In genomic region chr10:99681553-99681952, GRCh38 we compare ENCODE assay signal across 14 cellular contexts. TPM values are rescaled to one million over a fixed set of nuclear protein-coding genes. Genes with fewer than 3 reads are reported as not detected.
DNase-seq lines count a peak whose midpoint lies in the region; ATAC-seq and TF ChIP-seq lines count a peak whose summit lies in the region.
"Had no signal": no experiment of that assay in that cellular context is flagged by ENCODE, and none has a peak within 500 bp of the region (broad histone marks: within the 10 kb centered on the region; RNA-seq: fewer than 3 reads in every experiment).

No MANE protein-coding gene starts in this region.

- peaks cover 16% of the 10 kb centered on the region for H3K36me3 Mint-ChIP-seq in type B pancreatic cell

- H3K27ac ChIP-seq in VCaP = peak overlapping the region; percentile 66

- intact Hi-C loops in Right ventricle myocardium inferior (cut with DNase I) (no loop called here), cardiac septum (cut with DNase I) (no loop called here)

- ATAC-seq in Right ventricle myocardium inferior = peak; percentile 79

- H3K4me3 ChIP-seq in fibroblast of pulmonary artery (replicated peaks; ENCODE audit: low read depth, low read length) = no peak overlapping the region

- H3K27ac Mint-ChIP-seq in type B pancreatic cell = no peak overlapping the region
- H3K27ac Mint-ChIP-seq: nephron progenitor cell; stimulated activated naive CD8-positive, alpha-beta T cell treated with anti-CD3 and anti-CD28 coated beads, Interleukin-15, Interleukin-2, amounts not matched to agents 100 ng/mL and 50 ng/mL, for 24 hours had no signal

- DNase-seq in Right ventricle myocardium inferior (ENCODE audit: missing footprints) (no peak), cardiac septum (ENCODE audit: low spot score) (no peak), fibroblast of pulmonary artery (ENCODE audit: low read depth) (peak; percentile 90), stromal cell of bone marrow (ENCODE audit: low read depth) (peak; percentile 73), NCI-H1105 (lab: John Stamatoyannopoulos, UW) (no peak), type B pancreatic cell (ENCODE audit: extremely low spot score, unreplicated experiment) (no peak), HUDEP-2 (lab: John Stamatoyannopoulos, UW; ENCODE audit: unreplicated experiment in 76 of 76) (no peak)
- DNase-seq: activated CD4-positive, alpha-beta T cell treated with anti-CD3 and anti-CD28 coated beads for 48 hours; GF-D8; NCI-H345; nephron progenitor cell; stimulated activated CD4-positive, alpha-beta T cell treated with anti-CD3 and anti-CD28 coated beads, Interleukin-1b, Interleukin-23, amount 100 ng/mL, for 48 hours had no signal

- no peaks in the 10 kb centered on the region for H3K27me3 Mint-ChIP-seq in type B pancreatic cell
- H3K27me3 Mint-ChIP-seq: stimulated activated naive CD8-positive, alpha-beta T cell treated with anti-CD3 and anti-CD28 coated beads, Interleukin-15, Interleukin-2, amounts not matched to agents 100 ng/mL and 50 ng/mL, for 24 hours had no signal

- no peak for TF ChIP-seq CTCF in VCaP (conservative IDR thresholded peaks at IDR 0.05)
- no peak for TF ChIP-seq CTCF in fibroblast of pulmonary artery (IDR thresholded peaks at IDR 0.05; ENCODE audit: low read length, missing control alignments)
- no peak for TF ChIP-seq CTCF in type B pancreatic cell (conservative IDR thresholded peaks at IDR 0.05)

- H3K9me3 Mint-ChIP-seq in type B pancreatic cell = no peaks in the 10 kb centered on the region
- H3K9me3 Mint-ChIP-seq: nephron progenitor cell; stimulated activated naive CD8-positive, alpha-beta T cell treated with anti-CD3 and anti-CD28 coated beads, Interleukin-15, Interleukin-2, amounts not matched to agents 100 ng/mL and 50 ng/mL, for 24 hours had no signal

- H3K4me3 Mint-ChIP-seq in type B pancreatic cell = no peak overlapping the region
- H3K4me3 Mint-ChIP-seq: nephron progenitor cell; stimulated activated naive CD8-positive, alpha-beta T cell treated with anti-CD3 and anti-CD28 coated beads, Interleukin-15, Interleukin-2, amounts not matched to agents 100 ng/mL and 50 ng/mL, for 24 hours had no signal

- no peaks in the 10 kb centered on the region for H3K4me1 Mint-ChIP-seq in type B pancreatic cell (ENCODE audit: unreplicated experiment)

RNA-seq across cellular contexts. Expression of gene ENTPD7, which starts 22.2 kb away (rescaled TPM):
- 1.4 TPM for total RNA-seq in Right ventricle myocardium inferior
- total RNA-seq in cardiac septum = 2.5 TPM
- 22.9 and 32.8 TPM in 2 replicates for total RNA-seq in type B pancreatic cell (ENCODE audit: low replicate concordance)

RNA-seq across cellular contexts. Expression of gene COX15, which starts 50.4 kb away (rescaled TPM):
- 30.1 TPM for total RNA-seq in Right ventricle myocardium inferior
- total RNA-seq in cardiac septum = 35.6 TPM
- total RNA-seq in type B pancreatic cell (ENCODE audit: low replicate concordance) = 36.1 and 46.5 TPM in 2 replicates

RNA-seq across cellular contexts. Expression of gene CUTC, which starts 50.5 kb away (rescaled TPM):
- total RNA-seq in Right ventricle myocardium inferior = 37.2 TPM
- 33.2 TPM for total RNA-seq in cardiac septum
- 11.8 and 13.7 TPM in 2 replicates for total RNA-seq in type B pancreatic cell (ENCODE audit: low replicate concordance)

Comparison
In these comparisons a context has a peak if more than half of its experiments do, and no peak if none do; other contexts are left out.
1. DNase-seq: peak in fibroblast of pulmonary artery (single experiment) and stromal cell of bone marrow (single experiment); none in Right ventricle myocardium inferior (single experiment), cardiac septum (single experiment), NCI-H1105 (single experiment), type B pancreatic cell (single experiment) and HUDEP-2 (0 of 76).